ENCODE assay signal across 26 cellular contexts in genomic region chr6:132096245-132096644, GRCh38.
"Had no signal": no experiment of that assay in that cellular context is flagged by ENCODE, and none has a peak within 500 bp of the region (broad histone marks: within the 10 kb centered on the region; RNA-seq: fewer than 3 reads in every experiment).

No MANE protein-coding gene starts in this region.

- H3K4me3 Mint-ChIP-seq: activated CD8-positive, alpha-beta T cell treated with anti-CD3 and anti-CD28 coated beads, Interleukin-2, amount 10 ng/mL, durations not matched to agents 7 days and 5 days; activated naive CD4-positive, alpha-beta T cell treated with anti-CD3 and anti-CD28 coated beads, Interleukin-2, amount 50 U/mL, for 24 hours; activated T-helper 1 cell treated with anti-CD3 and anti-CD28 coated beads, Interleukin-12 subunit alpha, Interleukin-12 subunit beta, Interleukin-2, Interleukin-4 antibody, amounts not matched to agents 30 ng/mL and 10 ng/mL and 1 ng/mL, durations not matched to agents 14 hours and 24 hours and 36 hours; dendritic cell treated with granulocyte-macrophage colony-stimulating factor and Interleukin-4, amounts not matched to agents 40 ng/mL and 50 ng/mL, for 4 days; memory B cell; nephron; stimulated activated naive CD8-positive, alpha-beta T cell treated with anti-CD3 and anti-CD28 coated beads, Interleukin-15, amount 100 ng/mL, for 72 hours; T-helper 2 cell treated with Interferon-gamma antibody and Interleukin-4, amounts not matched to agents 5 μg/mL and 100 μg/mL, for 36 hours had no signal

- DNase-seq: activated CD4-positive, alpha-beta T cell treated with anti-CD3 and anti-CD28 coated beads for 1 hour; activated CD4-positive, alpha-beta T cell treated with anti-CD3 and anti-CD28 coated beads, Interleukin-2, amount 50 U/mL, for 1 hour; activated CD8-positive, alpha-beta T cell treated with anti-CD3 and anti-CD28 coated beads, Interleukin-2, amount 10 ng/mL, durations not matched to agents 7 days and 5 days; activated gamma-delta T cell treated with Interleukin-2 at 50 U/mL for 16 hours; aorta; brain microvascular endothelial cell; caudate nucleus; effector CD4-positive, alpha-beta T cell; gastrocnemius medialis; head of caudate nucleus; islet precursor cell; left cardiac atrium; ovary; stimulated activated CD4-positive, alpha-beta T cell treated with anti-CD3 and anti-CD28 coated beads, Interleukin-4, amount 100 ng/mL, for 4 hours; stimulated activated naive CD8-positive, alpha-beta T cell treated with anti-CD3 and anti-CD28 coated beads, Interleukin-15, amount 100 ng/mL, for 72 hours; tibial artery had no signal

- FAIRE-seq: endometrium had no signal

- H3K36me3 ChIP-seq: brain microvascular endothelial cell, gastrocnemius medialis, neutrophil, ovary, prostate gland, tibial artery had no signal

- H3K27me3 ChIP-seq: brain microvascular endothelial cell, gastrocnemius medialis, neutrophil, ovary, tibial artery had no signal

- H3K4me1 ChIP-seq: prostate gland had no signal

- H3K27me3 Mint-ChIP-seq: activated naive CD4-positive, alpha-beta T cell treated with anti-CD3 and anti-CD28 coated beads, Interleukin-2, amount 50 U/mL, for 24 hours; dendritic cell treated with granulocyte-macrophage colony-stimulating factor and Interleukin-4, amounts not matched to agents 40 ng/mL and 50 ng/mL, for 4 days; stimulated activated naive CD8-positive, alpha-beta T cell treated with anti-CD3 and anti-CD28 coated beads, Interleukin-15, amount 100 ng/mL, for 72 hours had no signal

- H3K27ac Mint-ChIP-seq: activated CD8-positive, alpha-beta T cell treated with anti-CD3 and anti-CD28 coated beads, Interleukin-2, amount 10 ng/mL, durations not matched to agents 7 days and 5 days; activated naive CD4-positive, alpha-beta T cell treated with anti-CD3 and anti-CD28 coated beads, Interleukin-2, amount 50 U/mL, for 24 hours; activated T-helper 1 cell treated with anti-CD3 and anti-CD28 coated beads, Interleukin-12 subunit alpha, Interleukin-12 subunit beta, Interleukin-2, Interleukin-4 antibody, amounts not matched to agents 30 ng/mL and 10 ng/mL and 1 ng/mL, durations not matched to agents 14 hours and 24 hours and 36 hours; dendritic cell treated with granulocyte-macrophage colony-stimulating factor and Interleukin-4, amounts not matched to agents 40 ng/mL and 50 ng/mL, for 4 days; memory B cell; nephron; stimulated activated naive CD8-positive, alpha-beta T cell treated with anti-CD3 and anti-CD28 coated beads, Interleukin-15, amount 100 ng/mL, for 72 hours; T-helper 2 cell treated with Interferon-gamma antibody and Interleukin-4, amounts not matched to agents 5 μg/mL and 100 μg/mL, for 36 hours had no signal

- ATAC-seq: activated CD8-positive, alpha-beta T cell treated with anti-CD3 and anti-CD28 coated beads, Interleukin-2, amount 10 ng/mL, durations not matched to agents 7 days and 5 days; gastrocnemius medialis; left cardiac atrium; stimulated activated naive CD8-positive, alpha-beta T cell treated with anti-CD3 and anti-CD28 coated beads, Interleukin-15, amount 100 ng/mL, for 72 hours had no signal

- H3K4me3 ChIP-seq: gastrocnemius medialis, ovary, prostate gland, tibial artery had no signal

- H3K27ac ChIP-seq: brain microvascular endothelial cell, gastrocnemius medialis, neutrophil, ovary, prostate gland, tibial artery, VCaP had no signal

- H3K9me3 ChIP-seq: neutrophil, ovary, prostate gland, tibial artery had no signal

- H3K4me1 Mint-ChIP-seq: activated naive CD4-positive, alpha-beta T cell treated with anti-CD3 and anti-CD28 coated beads, Interleukin-2, amount 50 U/mL, for 24 hours; memory B cell; stimulated activated naive CD8-positive, alpha-beta T cell treated with anti-CD3 and anti-CD28 coated beads, Interleukin-15, amount 100 ng/mL, for 72 hours had no signal

- H3K9me3 Mint-ChIP-seq: activated T-helper 1 cell treated with anti-CD3 and anti-CD28 coated beads, Interleukin-12 subunit alpha, Interleukin-12 subunit beta, Interleukin-2, Interleukin-4 antibody, amounts not matched to agents 30 ng/mL and 10 ng/mL and 1 ng/mL, durations not matched to agents 14 hours and 24 hours and 36 hours; memory B cell; stimulated activated naive CD8-positive, alpha-beta T cell treated with anti-CD3 and anti-CD28 coated beads, Interleukin-15, amount 100 ng/mL, for 72 hours; T-helper 2 cell treated with Interferon-gamma antibody and Interleukin-4, amounts not matched to agents 5 μg/mL and 100 μg/mL, for 36 hours had no signal

- H3K36me3 Mint-ChIP-seq: activated naive CD4-positive, alpha-beta T cell treated with anti-CD3 and anti-CD28 coated beads, Interleukin-2, amount 50 U/mL, for 24 hours; memory B cell had no signal
